ENCODE assay signal across 8 cellular contexts in the genomic region with DNA sequence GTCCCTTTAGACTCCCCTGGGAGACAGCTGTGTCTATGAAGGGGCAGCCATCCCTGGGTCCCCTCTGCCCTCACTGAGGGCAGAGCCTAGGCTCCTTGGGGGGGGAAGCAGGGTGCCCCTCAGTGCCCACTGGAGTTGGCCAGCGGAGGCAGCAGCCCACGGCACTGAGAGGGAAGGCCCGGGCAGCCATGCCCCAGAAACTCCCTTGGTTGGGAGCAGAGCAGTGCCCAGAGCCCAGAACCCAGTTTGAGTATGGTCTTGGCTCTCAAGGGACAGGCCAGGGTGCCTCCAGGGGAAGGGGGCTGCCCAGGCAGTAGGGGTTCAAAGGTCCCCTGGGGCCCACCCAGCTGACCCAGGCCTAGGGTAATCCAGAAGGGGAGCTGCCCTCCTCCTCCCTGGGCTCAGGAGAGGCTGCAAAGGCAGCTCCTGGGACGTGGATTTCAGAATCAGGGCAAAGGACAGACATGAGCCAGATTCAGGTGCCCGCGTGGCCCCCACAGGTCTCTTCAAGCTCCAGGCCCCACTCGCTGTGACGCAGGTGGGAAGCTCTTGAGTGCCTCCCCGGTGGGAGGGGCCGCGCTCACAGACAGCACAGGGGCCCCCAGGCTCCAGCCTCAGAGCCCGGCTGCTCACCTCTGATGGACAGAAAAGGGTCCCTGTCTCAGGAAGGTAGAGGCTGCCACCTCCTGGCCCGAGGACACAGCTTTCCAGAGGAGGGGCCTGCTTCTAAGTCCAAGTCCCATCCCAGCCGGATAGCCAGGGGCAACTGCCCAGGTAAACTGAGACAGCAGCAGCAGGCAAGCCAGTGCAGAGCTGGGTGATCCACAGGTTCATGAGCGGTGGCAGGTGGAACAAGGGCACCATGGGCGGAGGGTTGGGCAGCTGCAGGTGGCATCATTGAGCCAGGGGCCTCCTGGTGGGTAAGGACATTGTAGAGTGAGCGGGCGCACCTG. TPM values are rescaled to one million over a fixed set of nuclear protein-coding genes. Genes with fewer than 3 reads are reported as not detected.
DNase-seq lines count a peak whose midpoint lies in the region; ATAC-seq, FAIRE-seq and TF ChIP-seq lines count a peak whose summit lies in the region.

No MANE protein-coding gene starts in this region.

- WGBS in H1 (ENCODE audit: extremely low coverage in 1 of 2, insufficient coverage in 1 of 2, insufficient read length in 1 of 2, insufficient replicate concordance in 2 of 2, low coverage in 1 of 2, low lambda C conversion rate in 2 of 2, missing lambda C conversion rate in 1 of 2), 2 experiments, result 61% methylated on average over 15 of the region's 18 CpGs; no CpG with 5 or more reads in 1 of the 2 experiments
- no CpG with 5 or more reads among the region's 18 CpGs for WGBS in trophoblast cell (ENCODE audit: extremely low coverage, insufficient coverage, insufficient read length)

- BruUV-seq in Panc1 (replicated peaks; lab: Mats Ljungman, UMichigan), result no TSS peak

- H3K79me1 ChIP-seq in H1 (ENCODE audit: low read depth, low read length) (no peaks in the 10 kb centered on the region), trophoblast cell (ENCODE audit: low read length) (no peaks in the 10 kb centered on the region)

- H3K23me2 ChIP-seq in H1 (ENCODE audit: low read depth, low read length), result no peaks in the 10 kb centered on the region

- no peak overlapping the region for H2AK5ac ChIP-seq in H1 (ENCODE audit: low read depth, low read length)
- no peak overlapping the region for H2AK5ac ChIP-seq in trophoblast cell (ENCODE audit: low read length)

- no peak overlapping the region for H2BK5ac ChIP-seq in H1 (ENCODE audit: low read depth, low read length)
- no peak overlapping the region for H2BK5ac ChIP-seq in trophoblast cell (ENCODE audit: low read depth, low read length, poor library complexity)

- no peak overlapping the region for H4K8ac ChIP-seq in H1 (ENCODE audit: extremely low read depth, insufficient read depth, low read length)
- H4K8ac ChIP-seq in trophoblast cell (ENCODE audit: low read depth, low read length), result no peak overlapping the region

- H3K9ac ChIP-seq in H1 (replicated peaks in 1 of 4; ENCODE audit: extremely low read depth in 1 of 4, low read depth in 3 of 4, low read length in 3 of 4), result no peak overlapping the region
- no peak overlapping the region for H3K9ac ChIP-seq in trophoblast cell (ENCODE audit: low read length)

- H3K14ac ChIP-seq in H1 (ENCODE audit: insufficient read length) (no peak overlapping the region), trophoblast cell (ENCODE audit: low read length) (no peak overlapping the region)

- H3K4me1 Mint-ChIP-seq in activated T-cell treated with anti-CD3 and anti-CD28 coated beads, Interleukin-2, amount 50 U/mL, for 72 hours (ENCODE audit: low read depth), result peaks cover 31% of the 10 kb centered on the region
- peaks cover 48% of the 10 kb centered on the region for H3K4me1 Mint-ChIP-seq in activated T-cell treated with anti-CD3 and anti-CD28 coated beads, Interleukin-2, amount 50 U/mL, for 4 hours (ENCODE audit: low read depth)

- TF ChIP-seq RAD21 in H1 (IDR thresholded peaks at IDR 0.05 in 1 of 2, conservative IDR thresholded peaks at IDR 0.05 in 1 of 2; ENCODE audit: low read depth in 2 of 2, low read length in 2 of 2), result peak; percentile 92

- H3K4me2 ChIP-seq in H1 (ENCODE audit: insufficient read depth in 1 of 2, low read depth in 2 of 2, low read length in 2 of 2), result no peak overlapping the region
- no peak overlapping the region for H3K4me2 ChIP-seq in trophoblast cell (ENCODE audit: low read length)

- H3K79me2 ChIP-seq in H1 (ENCODE audit: control insufficient read depth in 1 of 2, insufficient read depth in 2 of 2, low read length in 2 of 2) (no peaks in the 10 kb centered on the region), trophoblast cell (ENCODE audit: control insufficient read depth, insufficient read depth, low read length, poor library complexity) (no peaks in the 10 kb centered on the region)

- H2BK12ac ChIP-seq in H1 (ENCODE audit: low read depth, low read length) (no peak overlapping the region), trophoblast cell (ENCODE audit: low read length) (no peak overlapping the region)

- peaks cover 0 to 2% of the 10 kb centered on the region in 2 donors for H3K36me3 Mint-ChIP-seq in activated T-cell treated with anti-CD3 and anti-CD28 coated beads, Interleukin-2, amount 50 U/mL, for 72 hours (ENCODE audit: insufficient read depth in 2 of 2)
- H3K36me3 Mint-ChIP-seq in activated T-cell treated with anti-CD3 and anti-CD28 coated beads, Interleukin-2, amount 50 U/mL, for 4 hours (ENCODE audit: insufficient read depth), result peaks cover 3% of the 10 kb centered on the region

- H3K27ac Mint-ChIP-seq in activated T-cell treated with anti-CD3 and anti-CD28 coated beads, Interleukin-2, amount 50 U/mL, for 72 hours, result no peak overlapping the region

- TF ChIP-seq POLR2A in H1 (IDR thresholded peaks at IDR 0.05; ENCODE audit: control extremely low read depth in 1 of 2, low read depth in 2 of 2, low read length in 2 of 2), result no peak

- H3K27me3 Mint-ChIP-seq in activated T-cell treated with anti-CD3 and anti-CD28 coated beads, Interleukin-2, amount 50 U/mL, for 72 hours (ENCODE audit: low read depth), result no peaks in the 10 kb centered on the region
- no peaks in the 10 kb centered on the region for H3K27me3 Mint-ChIP-seq in activated T-cell treated with anti-CD3 and anti-CD28 coated beads, Interleukin-2, amount 50 U/mL, for 4 hours (ENCODE audit: low read depth)

- POLR2A ChIA-PET in Panc1 (lab: Charles Lee), result no interaction called here
- POLR2A ChIA-PET in H1 (lab: Charles Lee; ENCODE audit: partially characterized antibody), result interaction anchor here (1.7 kb wide), 1 partner anchor 102 kb away, joined by 5 read pairs; a partner anchor contains a TSS

- peak in 1 of 2 donors; percentile 14 for DNase-seq in activated T-cell treated with anti-CD3 and anti-CD28 coated beads, Interleukin-2, amount 50 U/mL, for 72 hours
- no peak for DNase-seq in activated T-cell treated with anti-CD3 and anti-CD28 coated beads, Interleukin-2, amount 50 U/mL, for 4 hours
- DNase-seq in Panc1 (ENCODE audit: low read depth, low spot score) (no peak), H1 (ENCODE audit: low read depth in 1 of 2, low spot score in 2 of 2) (peak; percentile 25 to 68), trophoblast cell (peak; percentile 67 to 81), hypothalamus (lab: John Stamatoyannopoulos, UW) (no peak), AML-193 (lab: John Stamatoyannopoulos, UW) (no peak)
- DNase-seq in stimulated activated naive CD4-positive, alpha-beta T cell treated with Interleukin-2 at 50 U/mL for 16 hours (lab: John Stamatoyannopoulos, UW), result no peak

- H3K4me3 Mint-ChIP-seq in activated T-cell treated with anti-CD3 and anti-CD28 coated beads, Interleukin-2, amount 50 U/mL, for 72 hours, result peak overlapping the region; percentile 32 to 60
- H3K4me3 Mint-ChIP-seq in activated T-cell treated with anti-CD3 and anti-CD28 coated beads, Interleukin-2, amount 50 U/mL, for 4 hours, result no peak overlapping the region

- peaks cover 5% of the 10 kb centered on the region; the same call in 1 of the 2 replicates for H3K27me3 ChIP-seq in Panc1 (ENCODE audit: control insufficient read depth, insufficient read depth, low read length)
- peaks cover 0 to 2% (median 0%) of the 10 kb centered on the region in 4 experiments; a peak in 1 of 7 replicates for H3K27me3 ChIP-seq in H1 (replicated peaks in 1 of 4; ENCODE audit: control insufficient read depth in 3 of 4, extremely low read depth in 1 of 4, insufficient read depth in 3 of 4, low read length in 3 of 4)
- H3K27me3 ChIP-seq in trophoblast cell (ENCODE audit: insufficient read depth, low read length), result no peaks in the 10 kb centered on the region

- intact Hi-C loops in Panc1 (cut with micrococcal nuclease; ENCODE audit: unreplicated experiment), result loop anchor here (1.0 kb wide), 1 partner anchor 102 kb away; no protein-coding TSS in a partner anchor

- no peak overlapping the region for H2BK15ac ChIP-seq in H1 (ENCODE audit: low read length)

- H3K18ac ChIP-seq in H1 (ENCODE audit: extremely low read depth, low read length) (no peak overlapping the region), trophoblast cell (ENCODE audit: low read length) (no peak overlapping the region)

- no peaks in the 10 kb centered on the region for H3K9me3 Mint-ChIP-seq in activated T-cell treated with anti-CD3 and anti-CD28 coated beads, Interleukin-2, amount 50 U/mL, for 72 hours
- H3K9me3 Mint-ChIP-seq in activated T-cell treated with anti-CD3 and anti-CD28 coated beads, Interleukin-2, amount 50 U/mL, for 4 hours, result no peaks in the 10 kb centered on the region

- in situ Hi-C loops in Panc1 (cut with HindIII; ENCODE audit: low pct_unique_long_range_greater_than_20kb, low sequenced_read_pairs), result no loop called here

- H3K9me3 ChIP-seq in Panc1 (ENCODE audit: control insufficient read depth, insufficient read depth, low read depth, low read length) (no peaks in the 10 kb centered on the region), H1 (ENCODE audit: insufficient read depth in 2 of 2, low read depth in 1 of 2, low read length in 1 of 2) (no peaks in the 10 kb centered on the region), trophoblast cell (ENCODE audit: insufficient read depth, low read depth, low read length) (no peaks in the 10 kb centered on the region)

- H3K4ac ChIP-seq in H1 (replicated peaks; ENCODE audit: insufficient read length, low read depth, low read length), result peak overlapping the region; percentile 38
- H3K4ac ChIP-seq in trophoblast cell (ENCODE audit: low read depth, low read length), result no peak overlapping the region

- peaks cover 0 to 2% of the 10 kb centered on the region in 2 experiments for H4K20me1 ChIP-seq in H1 (replicated peaks in 1 of 2; ENCODE audit: control insufficient read depth in 1 of 2, insufficient read depth in 2 of 2, low read length in 2 of 2)

- H3K23ac ChIP-seq in H1 (ENCODE audit: insufficient read length), result no peak overlapping the region
- no peak overlapping the region for H3K23ac ChIP-seq in trophoblast cell (ENCODE audit: low read length)

- H3K56ac ChIP-seq in H1 (replicated peaks; ENCODE audit: insufficient read length, low read depth, low read length), result no peak overlapping the region

- no peak overlapping the region for H4K5ac ChIP-seq in H1 (ENCODE audit: insufficient read length, low read depth, low read length)

- H3K36me3 ChIP-seq in Panc1 (ENCODE audit: control insufficient read depth, insufficient read depth, low read length), result no peaks in the 10 kb centered on the region
- H3K36me3 ChIP-seq in H1 (ENCODE audit: control insufficient read depth in 2 of 4, insufficient read depth in 4 of 4, low read length in 3 of 4), result no peaks in the 10 kb centered on the region
- no peaks in the 10 kb centered on the region for H3K36me3 ChIP-seq in trophoblast cell (ENCODE audit: control insufficient read depth in 1 of 2, insufficient read depth in 2 of 2, low read length in 2 of 2)

- no peak for TF ChIP-seq EP300 in H1 (IDR thresholded peaks at IDR 0.05; ENCODE audit: borderline replicate concordance in 1 of 2, low read depth in 2 of 2, low read length in 2 of 2)

- H4K12ac ChIP-seq in trophoblast cell (ENCODE audit: low read depth, low read length), result no peak overlapping the region

- H3K4me1 ChIP-seq in Panc1 (ENCODE audit: control insufficient read depth, insufficient read depth, low read length) (no peaks in the 10 kb centered on the region), H1 (replicated peaks in 1 of 4; ENCODE audit: control insufficient read depth in 3 of 4, insufficient read depth in 4 of 4, low read length in 3 of 4) (no peaks in the 10 kb centered on the region), trophoblast cell (ENCODE audit: control insufficient read depth in 1 of 2, insufficient read depth in 2 of 2, low read length in 2 of 2) (no peaks in the 10 kb centered on the region)

- H3K4me3 ChIP-seq in Panc1 (ENCODE audit: low read depth in 2 of 2, low read length in 2 of 2) (no peak overlapping the region), H1 (ENCODE audit: extremely low read depth in 1 of 4, insufficient read depth in 2 of 4, low read depth in 3 of 4, low read length in 4 of 4) (no peak overlapping the region), trophoblast cell (ENCODE audit: low read depth, low read length) (no peak overlapping the region)

- H2AFZ ChIP-seq in H1 (ENCODE audit: low read length) (no peak overlapping the region), trophoblast cell (ENCODE audit: insufficient read depth, low read length, poor library complexity) (no peak overlapping the region)

- H4K91ac ChIP-seq in H1 (replicated peaks; ENCODE audit: insufficient read length, low read length) (no peak overlapping the region), trophoblast cell (ENCODE audit: low read depth, low read length) (no peak overlapping the region)

- TF ChIP-seq CTCF in Panc1 (IDR thresholded peaks at IDR 0.05), result peak; percentile 92
- peak; percentile 77 to 87 (median 80) for TF ChIP-seq CTCF in H1 (IDR thresholded peaks at IDR 0.05; ENCODE audit: control extremely low read depth in 1 of 3, insufficient read depth in 1 of 3, low read depth in 1 of 3, low read length in 3 of 3)

- H2BK120ac ChIP-seq in H1 (replicated peaks; ENCODE audit: low read depth, low read length) (no peak overlapping the region), trophoblast cell (ENCODE audit: insufficient read depth, low read length, poor library complexity) (no peak overlapping the region)

- no peak overlapping the region for H2BK20ac ChIP-seq in H1 (ENCODE audit: low read length)

- CTCF ChIA-PET in Panc1 (lab: Charles Lee) (interaction anchor here (0.6 to 2.9 kb wide), 9 partner anchors 15 to 247 kb away, joined by 3 to 9 read pairs (median 4); no protein-coding TSS in a partner anchor), H1 (lab: Charles Lee; ENCODE audit: partially characterized antibody) (interaction anchor here (0.6 to 14.9 kb wide), 37 partner anchors 10 to 430 kb away, joined by 3 to 333 read pairs (median 5); a partner anchor contains a TSS)

- H3K27ac ChIP-seq in Panc1 (ENCODE audit: low read length) (no peak overlapping the region), H1 (ENCODE audit: low read depth, low read length) (no peak overlapping the region), trophoblast cell (ENCODE audit: low read depth, low read length) (no peak overlapping the region)

- no peak for FAIRE-seq in H1 (lab: Jason Lieb, UNC)

- ATAC-seq in activated T-cell treated with anti-CD3 and anti-CD28 coated beads, Interleukin-2, amount 50 U/mL, for 72 hours (replicated peaks in 1 of 2), result no peak
- ATAC-seq in activated T-cell treated with anti-CD3 and anti-CD28 coated beads, Interleukin-2, amount 50 U/mL, for 4 hours, result no peak
- ATAC-seq in Panc1, result peak; percentile 82

RNA-seq across cellular contexts. Expression of a gene that starts 2.6 kb away (rescaled TPM):
- 10 to 100 TPM; 13.6 to 16.6 TPM for total RNA-seq in activated T-cell treated with anti-CD3 and anti-CD28 coated beads, Interleukin-2, amount 50 U/mL, for 72 hours
- 1 to 10 TPM; 1.3 to 2.9 (median 1.8) TPM for total RNA-seq in activated T-cell treated with anti-CD3 and anti-CD28 coated beads, Interleukin-2, amount 50 U/mL, for 4 hours
- total RNA-seq in Panc1 (2021; ENCODE audit: unreplicated experiment), result 0.31 TPM
- not detected for polyA plus RNA-seq in Panc1 (2012; ENCODE audit: insufficient read length)
- not detected in 2 replicates for total RNA-seq in H1 (2021; fragmentation: NEBNext Ultra II Directional; extraction: Animal tissue kit (Norgen Biotek cat#: 25700))
- polyA plus RNA-seq in H1 (2011; rRNA removed), result not detected in 2 replicates
- not detected for polyA plus RNA-seq in H1 (2011; cell fraction: cytosol; rRNA removed)
- polyA plus RNA-seq in H1 (2011; cell fraction: nucleus; rRNA removed), result not detected
- polyA plus RNA-seq in H1 (2012, experiment 1 of 2), result not detected in 4 replicates
- not detected for polyA plus RNA-seq in H1 (2012, experiment 2 of 2)
- polyA plus RNA-seq in H1 (2013, experiment 1 of 2), result not detected
- polyA plus RNA-seq in H1 (2013, experiment 2 of 2), result not detected
- polyA minus RNA-seq in H1 (2011; rRNA and poly(A)+ RNA removed), result not detected in 2 replicates
- not detected for polyA minus RNA-seq in H1 (2011; cell fraction: cytosol; rRNA and poly(A)+ RNA removed)
- polyA minus RNA-seq in H1 (2011; cell fraction: nucleus; rRNA and poly(A)+ RNA removed), result not detected
- not detected in 2 replicates for polyA plus RNA-seq in trophoblast cell (2013)

RNA-seq across cellular contexts. Expression of a gene that starts 2.7 kb away (rescaled TPM):
- total RNA-seq in activated T-cell treated with anti-CD3 and anti-CD28 coated beads, Interleukin-2, amount 50 U/mL, for 72 hours, result 10 to 100 TPM in 1 of 2 donors, 1 to 10 TPM in 1; 8.6 to 10.2 TPM
- 1 to 10 TPM; 2.9 to 4.6 (median 4.3) TPM for total RNA-seq in activated T-cell treated with anti-CD3 and anti-CD28 coated beads, Interleukin-2, amount 50 U/mL, for 4 hours
- total RNA-seq in Panc1 (2021; ENCODE audit: unreplicated experiment), result not detected
- 0.16 TPM for polyA plus RNA-seq in Panc1 (2012; ENCODE audit: insufficient read length)
- total RNA-seq in H1 (2021; fragmentation: NEBNext Ultra II Directional; extraction: Animal tissue kit (Norgen Biotek cat#: 25700)), result not detected in 2 replicates
- not detected in 2 replicates for polyA plus RNA-seq in H1 (2011; rRNA removed)
- polyA plus RNA-seq in H1 (2011; cell fraction: cytosol; rRNA removed), result not detected
- polyA plus RNA-seq in H1 (2011; cell fraction: nucleus; rRNA removed), result not detected
- polyA plus RNA-seq in H1 (2012, experiment 1 of 2), result 0.13 to 0.16 TPM in 2 of 4 replicates, not detected in the others
- polyA plus RNA-seq in H1 (2012, experiment 2 of 2), result not detected
- polyA plus RNA-seq in H1 (2013, experiment 1 of 2), result not detected
- polyA plus RNA-seq in H1 (2013, experiment 2 of 2), result not detected
- polyA minus RNA-seq in H1 (2011; rRNA and poly(A)+ RNA removed), result not detected in 2 replicates
- polyA minus RNA-seq in H1 (2011; cell fraction: cytosol; rRNA and poly(A)+ RNA removed), result not detected
- not detected for polyA minus RNA-seq in H1 (2011; cell fraction: nucleus; rRNA and poly(A)+ RNA removed)
- not detected in 2 replicates for polyA plus RNA-seq in trophoblast cell (2013)

RNA-seq across cellular contexts. Expression of a gene that starts 28.7 kb away (rescaled TPM):
- total RNA-seq in activated T-cell treated with anti-CD3 and anti-CD28 coated beads, Interleukin-2, amount 50 U/mL, for 72 hours, result 1 to 10 TPM in 1 of 2 donors, under 1 TPM in 1; 0.38 to 1.7 TPM
- total RNA-seq in activated T-cell treated with anti-CD3 and anti-CD28 coated beads, Interleukin-2, amount 50 U/mL, for 4 hours, result 1 to 10 TPM; 1.2 to 2.4 (median 1.7) TPM
- not detected for total RNA-seq in Panc1 (2021; ENCODE audit: unreplicated experiment)
- not detected for polyA plus RNA-seq in Panc1 (2012; ENCODE audit: insufficient read length)
- 0.23 and 0.56 TPM in 2 replicates for total RNA-seq in H1 (2021; fragmentation: NEBNext Ultra II Directional; extraction: Animal tissue kit (Norgen Biotek cat#: 25700))
- polyA plus RNA-seq in H1 (2011; rRNA removed), result 0.41 and 0.51 TPM in 2 replicates
- polyA plus RNA-seq in H1 (2011; cell fraction: cytosol; rRNA removed), result 0.34 TPM
- polyA plus RNA-seq in H1 (2011; cell fraction: nucleus; rRNA removed), result 0.34 TPM
- 0.15 to 0.42 TPM (median 0.37 TPM) in 3 of 4 replicates, not detected in the other for polyA plus RNA-seq in H1 (2012, experiment 1 of 2)
- 0.08 TPM for polyA plus RNA-seq in H1 (2012, experiment 2 of 2)
- 0.26 TPM for polyA plus RNA-seq in H1 (2013, experiment 1 of 2)
- 0.42 TPM for polyA plus RNA-seq in H1 (2013, experiment 2 of 2)
- polyA minus RNA-seq in H1 (2011; rRNA and poly(A)+ RNA removed), result 0.13 TPM in 1 of 2 replicates, not detected in the other
- polyA minus RNA-seq in H1 (2011; cell fraction: cytosol; rRNA and poly(A)+ RNA removed), result 0.59 TPM
- 0.40 TPM for polyA minus RNA-seq in H1 (2011; cell fraction: nucleus; rRNA and poly(A)+ RNA removed)
- polyA plus RNA-seq in trophoblast cell (2013), result 0.59 and 0.60 TPM in 2 replicates

Comparison
In these comparisons a context has a peak if more than half of its experiments do, and no peak if none do; other contexts are left out.
1. DNase-seq: peak in H1 (2 of 2) and trophoblast cell (2 of 2); none in activated T-cell treated with anti-CD3 and anti-CD28 coated beads, Interleukin-2, amount 50 U/mL, for 4 hours (single experiment), Panc1 (single experiment), hypothalamus (0 of 51), stimulated activated naive CD4-positive, alpha-beta T cell treated with Interleukin-2 at 50 U/mL for 16 hours (single experiment) and AML-193 (0 of 2).